8 cellular contexts compared by ENCODE assay signal in the genomic region with DNA sequence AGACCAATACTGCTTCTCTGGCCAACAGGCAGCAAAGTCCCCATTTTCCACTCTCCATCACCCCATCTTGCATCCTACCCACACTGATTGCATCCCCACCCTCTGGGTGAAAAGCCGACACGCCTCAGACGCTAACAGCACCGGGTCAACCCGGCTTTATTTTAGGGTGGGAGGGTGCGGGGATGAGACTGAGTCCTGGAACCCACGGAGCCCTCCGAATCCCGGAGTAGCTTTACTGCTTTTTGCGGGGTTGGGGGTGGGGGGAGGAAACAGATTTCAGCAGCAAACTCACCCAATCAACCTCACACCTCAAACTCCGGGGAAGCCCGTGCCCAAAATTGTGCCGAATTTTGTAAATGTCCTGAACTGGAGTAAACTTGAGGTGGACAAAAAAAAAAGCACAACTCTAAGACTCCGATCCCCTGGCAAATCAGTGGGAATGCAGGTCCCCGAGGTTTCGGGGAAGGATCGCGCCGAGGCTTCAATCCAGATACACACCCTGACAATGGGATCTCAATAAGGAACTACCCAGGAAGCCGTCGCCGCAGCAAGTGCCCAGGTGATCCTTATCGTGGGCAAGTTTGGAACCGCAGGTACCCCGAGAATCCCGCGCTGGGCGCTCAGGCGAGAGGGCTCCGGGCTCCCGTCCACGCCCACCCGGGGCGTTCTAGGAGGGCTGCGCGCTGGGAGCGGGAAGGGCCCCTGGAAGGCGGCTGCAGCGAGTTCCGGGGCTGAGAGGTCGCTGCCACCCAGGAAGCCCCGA. TPM values are rescaled to one million over a fixed set of nuclear protein-coding genes. Genes with fewer than 3 reads are reported as not detected.
A peak's percentile ranks its signal among the peaks of the same experiment; 100 is the strongest.
DNase-seq lines count a peak whose midpoint lies in the region; ATAC-seq and TF ChIP-seq lines count a peak whose summit lies in the region.

No MANE protein-coding gene starts in this region.

- H3K4me3 ChIP-seq in GM12875 (ENCODE audit: low read depth, low read length) (peak overlapping the region; percentile 61), MM.1S (ENCODE audit: low read length) (peak overlapping the region; percentile 76), body of pancreas (peak overlapping the region; percentile 89 to 94), lower leg skin (ENCODE audit: low read depth, poor library complexity, severe bottlenecking) (peak overlapping the region; percentile 89), tibial nerve (peak overlapping the region; percentile 40 to 88 (median 58))

- ATAC-seq in body of pancreas (peak; percentile 12), HG02678 (IDR thresholded peaks at IDR 0.05; ENCODE audit: unreplicated experiment) (no peak), GM18498 (IDR thresholded peaks at IDR 0.05; ENCODE audit: unreplicated experiment) (no peak), GM19463 (IDR thresholded peaks at IDR 0.05; ENCODE audit: unreplicated experiment) (no peak)

- DNase-seq in MM.1S (no peak), body of pancreas (peak in 2 of 4 donors; percentile 8 to 14), lower leg skin (ENCODE audit: low spot score in 2 of 2) (no peak), tibial nerve (ENCODE audit: low spot score in 2 of 2) (no peak)

- H3K27me3 ChIP-seq in MM.1S (replicated peaks; ENCODE audit: insufficient read depth, low read length) (no peaks in the 10 kb centered on the region), body of pancreas (no peaks in the 10 kb centered on the region), tibial nerve (no peaks in the 10 kb centered on the region)

- H3K4me1 ChIP-seq in MM.1S (ENCODE audit: low read length), result no peaks in the 10 kb centered on the region
- peaks cover 8% of the 10 kb centered on the region for H3K4me1 ChIP-seq in body of pancreas
- H3K4me1 ChIP-seq in tibial nerve, result peaks cover 0 to 15% (median 6%) of the 10 kb centered on the region in 4 donors

- WGBS in body of pancreas, 2 donors, result 0 to 6% methylated on average over 13 to 42 of the region's 42 CpGs
- 1 to 4% methylated on average over 28 to 33 of the region's 42 CpGs for WGBS in lower leg skin, 2 donors
- WGBS in tibial nerve, 2 donors, result 1 to 3% methylated on average over 29 to 42 of the region's 42 CpGs

- TF ChIP-seq POLR2A in body of pancreas (IDR thresholded peaks at IDR 0.05) (no peak), lower leg skin (IDR thresholded peaks at IDR 0.05) (no peak), tibial nerve (IDR thresholded peaks at IDR 0.05) (no peak)

- peak overlapping the region; percentile 60; the same call in 1 of the 2 replicates for H3K9ac ChIP-seq in MM.1S (ENCODE audit: low read length)

- intact Hi-C loops in body of pancreas (cut with DNase I), result no loop called here
- intact Hi-C loops in lower leg skin (cut with DNase I; ENCODE audit: low total_unique reads), result no loop called here

- no peak for TF ChIP-seq EP300 in tibial nerve (IDR thresholded peaks at IDR 0.05)

- no peaks in the 10 kb centered on the region for H3K9me3 ChIP-seq in MM.1S (replicated peaks; ENCODE audit: insufficient read depth, low read length)
- H3K9me3 ChIP-seq in body of pancreas, result no peaks in the 10 kb centered on the region
- H3K9me3 ChIP-seq in tibial nerve, result no peaks in the 10 kb centered on the region

- peaks cover 7% of the 10 kb centered on the region; the same call in 1 of the 2 replicates for H3F3A ChIP-seq in MM.1S (ENCODE audit: insufficient read depth, low read length)

- H3K27ac ChIP-seq in MM.1S (ENCODE audit: low read length) (no peak overlapping the region; the same call in 1 of the 2 replicates), body of pancreas (peak overlapping the region; percentile 68 to 95 (median 94)), tibial nerve (peak overlapping the region in 3 of 4 donors; percentile 26 to 91 (median 58))

- H4K20me1 ChIP-seq in MM.1S (ENCODE audit: insufficient read depth, low read length), result no peaks in the 10 kb centered on the region

- H3K36me3 ChIP-seq in MM.1S (replicated peaks; ENCODE audit: insufficient read depth, low read length) (no peaks in the 10 kb centered on the region), body of pancreas (replicated peaks in 1 of 2; ENCODE audit: insufficient read depth in 1 of 2, low read depth in 2 of 2) (no peaks in the 10 kb centered on the region), tibial nerve (no peaks in the 10 kb centered on the region)

- TF ChIP-seq CTCF in GM12875 (IDR thresholded peaks at IDR 0.05; ENCODE audit: borderline replicate concordance, insufficient read depth, low read depth, low read length), result no peak
- TF ChIP-seq CTCF in MM.1S (IDR thresholded peaks at IDR 0.05; ENCODE audit: low read length), result no peak
- no peak for TF ChIP-seq CTCF in body of pancreas (IDR thresholded peaks at IDR 0.05)
- TF ChIP-seq CTCF in lower leg skin (IDR thresholded peaks at IDR 0.05), result no peak
- TF ChIP-seq CTCF in tibial nerve (IDR thresholded peaks at IDR 0.05), result no peak

- H3K4me2 ChIP-seq in MM.1S (ENCODE audit: low read depth, low read length), result peak overlapping the region; percentile 78

- H2AFZ ChIP-seq in MM.1S (ENCODE audit: low read length), result peak overlapping the region; percentile 69

- no peaks in the 10 kb centered on the region for H3K9me2 ChIP-seq in MM.1S (replicated peaks; ENCODE audit: insufficient read depth, low read length)

- H3K79me2 ChIP-seq in MM.1S (ENCODE audit: low read length), result no peaks in the 10 kb centered on the region

RNA-seq across cellular contexts. Expression of gene GCH1, which starts 1.1 kb away (rescaled TPM):
- total RNA-seq in body of pancreas, result 10 to 100 TPM in 1 of 2 donors, 1 to 10 TPM in 1; 6.0 to 11.9 TPM
- 10 to 100 TPM in 3 of 4 donors, 1 to 10 TPM in 1; 9.5 to 24.1 (median 15.4) TPM for total RNA-seq in lower leg skin
- total RNA-seq in tibial nerve, result 10 to 100 TPM in 1 of 4 donors, 1 to 10 TPM in 3; 6.9 to 13.2 (median 8.1) TPM
